In genomic region chr17:17808706-17809432, GRCh38 we compare ENCODE assay signal across 11 cellular contexts. TPM values are rescaled to one million over a fixed set of nuclear protein-coding genes. Genes with fewer than 3 reads are reported as not detected.
DNase-seq lines count a peak whose midpoint lies in the region; TF ChIP-seq lines count a peak whose summit lies in the region.
"Had no signal": no experiment of that assay in that cellular context is flagged by ENCODE, and none has a peak within 500 bp of the region (broad histone marks: within the 10 kb centered on the region; RNA-seq: fewer than 3 reads in every experiment).

No MANE protein-coding gene starts in this region.

- H3F3A ChIP-seq in MM.1S (ENCODE audit: insufficient read depth, low read length): peaks cover 20% of the 10 kb centered on the region

- no peak for TF ChIP-seq POLR2A in suprapubic skin (IDR thresholded peaks at IDR 0.05)

- TF ChIP-seq EP300 in suprapubic skin (IDR thresholded peaks at IDR 0.05): no peak

- H3K36me3 Mint-ChIP-seq in endothelial cell (ENCODE audit: low read depth, unreplicated experiment): peaks cover 17% of the 10 kb centered on the region

- peak overlapping the region; percentile 27 for H3K27ac Mint-ChIP-seq in endothelial cell (ENCODE audit: unreplicated experiment)
- H3K27ac Mint-ChIP-seq: T-helper 1 cell treated with Interleukin-12 subunit alpha and Interleukin-12 subunit beta and Interleukin-4 antibody, amounts not matched to agents 30 μg/mL and 1 μg/mL, for 36 hours had no signal

- H3K36me3 ChIP-seq in MM.1S (replicated peaks; ENCODE audit: insufficient read depth, low read length) (no peaks in the 10 kb centered on the region), suprapubic skin (peaks cover 8% of the 10 kb centered on the region)

- no peaks in the 10 kb centered on the region for H3K9me3 Mint-ChIP-seq in endothelial cell (ENCODE audit: unreplicated experiment)
- H3K9me3 Mint-ChIP-seq: T-helper 1 cell treated with Interleukin-12 subunit alpha and Interleukin-12 subunit beta and Interleukin-4 antibody, amounts not matched to agents 30 μg/mL and 1 μg/mL, for 36 hours had no signal

- H3K4me1 ChIP-seq in MM.1S (ENCODE audit: low read length) (peaks cover 16% of the 10 kb centered on the region), suprapubic skin (peaks cover 59% of the 10 kb centered on the region)

- peaks cover 34% of the 10 kb centered on the region for H3K27me3 Mint-ChIP-seq in endothelial cell (ENCODE audit: unreplicated experiment)

- no peaks in the 10 kb centered on the region for H4K20me1 ChIP-seq in MM.1S (ENCODE audit: insufficient read depth, low read length)

- H3K27ac ChIP-seq in MM.1S (ENCODE audit: low read length) (peak overlapping the region; percentile 25; the same call in 1 of the 2 replicates), suprapubic skin (peak overlapping the region; percentile 55)

- no peaks in the 10 kb centered on the region for H3K79me2 ChIP-seq in MM.1S (ENCODE audit: low read length)

- no peak overlapping the region for H3K9ac ChIP-seq in MM.1S (ENCODE audit: low read length)

- no peaks in the 10 kb centered on the region for H3K9me2 ChIP-seq in MM.1S (replicated peaks; ENCODE audit: insufficient read depth, low read length)

- H3K4me3 Mint-ChIP-seq in endothelial cell (ENCODE audit: unreplicated experiment): peak overlapping the region; percentile 63
- H3K4me3 Mint-ChIP-seq: T-helper 1 cell treated with Interleukin-12 subunit alpha and Interleukin-12 subunit beta and Interleukin-4 antibody, amounts not matched to agents 30 μg/mL and 1 μg/mL, for 36 hours had no signal

- H3K4me1 Mint-ChIP-seq in endothelial cell (ENCODE audit: unreplicated experiment): peaks cover 16% of the 10 kb centered on the region

- H3K9me3 ChIP-seq in MM.1S (replicated peaks; ENCODE audit: insufficient read depth, low read length) (no peaks in the 10 kb centered on the region), suprapubic skin (no peaks in the 10 kb centered on the region)

- H3K27me3 ChIP-seq in MM.1S (replicated peaks; ENCODE audit: insufficient read depth, low read length): no peaks in the 10 kb centered on the region
- H3K27me3 ChIP-seq in suprapubic skin: no peaks in the 10 kb centered on the region

- DNase-seq in NCI-H2171 treated with DMSO at 0.1 percent for 48 hours (lab: John Stamatoyannopoulos, UW) (peak; percentile 22), NCI-H2171 (lab: John Stamatoyannopoulos, UW) (no peak), MM.1S (peak; percentile 81), endothelial cell (ENCODE audit: low spot score) (no peak), suprapubic skin (ENCODE audit: low spot score in 2 of 2) (no peak), cardiac septum (ENCODE audit: low spot score) (no peak), NCI-H2227 treated with DMSO at 0.1 percent for 48 hours (lab: John Stamatoyannopoulos, UW) (no peak), D341Med (ENCODE audit: low spot score) (no peak)
- DNase-seq: ACHN; central memory CD4-positive, alpha-beta T cell had no signal

- peak overlapping the region; percentile 35 for H3K4me2 ChIP-seq in MM.1S (ENCODE audit: low read depth, low read length)

- TF ChIP-seq CTCF in MM.1S (IDR thresholded peaks at IDR 0.05; ENCODE audit: low read length): no peak
- no peak for TF ChIP-seq CTCF in endothelial cell (IDR thresholded peaks at IDR 0.05; ENCODE audit: unreplicated experiment)
- TF ChIP-seq CTCF in suprapubic skin (IDR thresholded peaks at IDR 0.05): no peak

- intact Hi-C loops in cardiac septum (cut with DNase I): no loop called here

- no peak overlapping the region for H2AFZ ChIP-seq in MM.1S (ENCODE audit: low read length)

- WGBS in suprapubic skin: 36% methylated on average over 13 of the region's 15 CpGs

- H3K4me3 ChIP-seq in MM.1S (ENCODE audit: low read length) (no peak overlapping the region), suprapubic skin (peak overlapping the region; percentile 41)

RNA-seq across cellular contexts. Expression of gene SREBF1, which starts 27.9 kb away (rescaled TPM):
- total RNA-seq in endothelial cell (ENCODE audit: unreplicated experiment): 146 TPM
- 100 to 1,000 TPM in 2 of 4 donors, 10 to 100 TPM in 2; 78.1 to 124 (median 91.7) TPM for total RNA-seq in suprapubic skin
- 17.1 TPM for total RNA-seq in cardiac septum

Comparison
In these comparisons a context has a peak if more than half of its experiments do, and no peak if none do; other contexts are left out.
1. DNase-seq: peak in NCI-H2171 treated with DMSO at 0.1 percent for 48 hours (single experiment) and MM.1S (single experiment); none in NCI-H2171 (single experiment), endothelial cell (single experiment), suprapubic skin (0 of 2), cardiac septum (single experiment), NCI-H2227 treated with DMSO at 0.1 percent for 48 hours (single experiment) and D341Med (single experiment).